Comparison of ENCODE assay signal across 12 cellular contexts in the genomic region with DNA sequence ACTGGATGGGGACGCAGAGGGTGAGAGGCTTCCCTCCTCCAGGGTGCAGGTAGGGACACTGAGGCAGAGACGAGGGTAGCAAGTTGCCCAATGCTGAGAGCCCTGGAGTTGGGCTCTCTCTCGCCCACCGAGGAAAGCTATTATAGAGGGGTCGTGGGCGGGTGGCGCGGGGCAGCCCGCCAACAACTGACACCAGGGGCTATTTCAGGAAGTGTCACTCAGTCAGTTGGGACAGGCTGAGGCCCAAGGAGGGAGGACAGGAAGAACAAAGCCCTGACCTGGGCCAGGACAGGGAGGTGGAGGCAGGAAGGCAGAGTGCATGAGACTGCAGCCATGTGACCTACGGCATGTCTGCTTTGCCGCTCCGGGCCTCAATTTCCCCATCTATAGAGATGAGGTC.
"Had no signal": no experiment of that assay in that cellular context is flagged by ENCODE, and none has a peak within 500 bp of the region (broad histone marks: within the 10 kb centered on the region; RNA-seq: fewer than 3 reads in every experiment).

No MANE protein-coding gene starts in this region.

- H3K4me3 Mint-ChIP-seq: activated naive CD4-positive, alpha-beta T cell treated with anti-CD3 and anti-CD28 coated beads for 36 hours; activated T-helper 17 cell treated with anti-CD3 and anti-CD28 coated beads, Interleukin-2, amount 50 U/mL, for 72 hours; stimulated activated memory B cell treated with anti-CD40 and anti-IgM and Interleukin-4, amounts not matched to agents 10 μg/mL and 1 μg/mL and 100 μg/mL, for 72 hours had no signal

- H3K27ac ChIP-seq: tibial artery had no signal

- ATAC-seq: activated T-helper 17 cell treated with anti-CD3 and anti-CD28 coated beads, Interleukin-2, amount 50 U/mL, for 72 hours; stimulated activated memory B cell treated with anti-CD40 and anti-IgM and Interleukin-4, amounts not matched to agents 10 μg/mL and 1 μg/mL and 100 μg/mL, for 72 hours had no signal

- H3K4me3 ChIP-seq: tibial artery had no signal

- H3K4me1 Mint-ChIP-seq: stimulated activated memory B cell treated with anti-CD40 and anti-IgM and Interleukin-4, amounts not matched to agents 10 μg/mL and 1 μg/mL and 100 μg/mL, for 72 hours had no signal

- DNase-seq: activated CD4-positive, alpha-beta T cell treated with anti-CD3 and anti-CD28 coated beads, Interleukin-2, amount 50 U/mL, for 1 hour; activated CD4-positive, CD25-positive, alpha-beta regulatory T cell; activated naive CD4-positive, alpha-beta T cell treated with anti-CD3 and anti-CD28 coated beads for 36 hours; activated T-cell treated with anti-CD3 and anti-CD28 coated beads for 4 hours; effector memory CD4-positive, alpha-beta T cell; mesenchymal stem cell; retina; small intestine; T-helper 2 cell; tibial artery had no signal

- H3K27ac Mint-ChIP-seq: activated naive CD4-positive, alpha-beta T cell treated with anti-CD3 and anti-CD28 coated beads for 36 hours; activated T-helper 17 cell treated with anti-CD3 and anti-CD28 coated beads, Interleukin-2, amount 50 U/mL, for 72 hours; stimulated activated memory B cell treated with anti-CD40 and anti-IgM and Interleukin-4, amounts not matched to agents 10 μg/mL and 1 μg/mL and 100 μg/mL, for 72 hours had no signal
